In genomic region chr20:62886709-62887058, GRCh38 we compare ENCODE assay signal across 11 cellular contexts. TPM values are rescaled to one million over a fixed set of nuclear protein-coding genes. Genes with fewer than 3 reads are reported as not detected.
DNase-seq lines count a peak whose midpoint lies in the region; ATAC-seq, FAIRE-seq and TF ChIP-seq lines count a peak whose summit lies in the region.
"Had no signal": no experiment of that assay in that cellular context is flagged by ENCODE, and none has a peak within 500 bp of the region (broad histone marks: within the 10 kb centered on the region; RNA-seq: fewer than 3 reads in every experiment).

No MANE protein-coding gene starts in this region.

- CTCF ChIA-PET in RWPE1 (lab: Yijun Ruan, JAX) = interaction anchor here (0.7 to 1.8 kb wide), 4 partner anchors 11 to 79 kb away, joined by 3 to 14 read pairs (median 4); no protein-coding TSS in a partner anchor
- CTCF ChIA-PET in naive thymus-derived CD4-positive, alpha-beta T cell (lab: Charles Lee) = interaction anchor here (0.7 kb wide), 1 partner anchor 25 kb away, joined by 3 read pairs; the partner anchor contains the start of gene TCFL5

- H3K36me3 Mint-ChIP-seq in naive thymus-derived CD4-positive, alpha-beta T cell = peaks cover under 1 to 33% (median 13%) of the 10 kb centered on the region in 5 donors

- peaks cover 22 to 68% (median 24%) of the 10 kb centered on the region in 3 experiments for H3K36me3 ChIP-seq in naive thymus-derived CD4-positive, alpha-beta T cell (ENCODE audit: control insufficient read depth in 2 of 3, insufficient read depth in 3 of 3, low read length in 3 of 3)

- no peak overlapping the region for H3K4me3 ChIP-seq in HL-60 (replicated peaks; ENCODE audit: insufficient read depth, low read length)
- no peak overlapping the region for H3K4me3 ChIP-seq in naive thymus-derived CD4-positive, alpha-beta T cell (ENCODE audit: low read length)

- peaks cover 12 to 35% (median 28%) of the 10 kb centered on the region in 7 donors for H3K4me1 Mint-ChIP-seq in naive thymus-derived CD4-positive, alpha-beta T cell

- H3K27me3 ChIP-seq in HL-60 (ENCODE audit: insufficient read depth, poor library complexity, severe bottlenecking) = no peaks in the 10 kb centered on the region
- no peaks in the 10 kb centered on the region for H3K27me3 ChIP-seq in naive thymus-derived CD4-positive, alpha-beta T cell (ENCODE audit: control insufficient read depth in 2 of 2, insufficient read depth in 2 of 2, low read length in 2 of 2)

- H3K27ac Mint-ChIP-seq in naive thymus-derived CD4-positive, alpha-beta T cell = peak overlapping the region in 8 of 9 donors; percentile 20 to 90 (median 77)

- no peak for FAIRE-seq in frontal cortex (lab: Jason Lieb, UNC)
- no peak for FAIRE-seq in H54 (lab: Jason Lieb, UNC)
- FAIRE-seq: A204.1 had no signal

- POLR2A ChIA-PET in RWPE1 (lab: Yijun Ruan, JAX; ENCODE audit: low non-redundant PET) = no interaction called here
- POLR2A ChIA-PET in naive thymus-derived CD4-positive, alpha-beta T cell (lab: Charles Lee) = interaction anchor here (0.8 to 1.1 kb wide), 3 partner anchors 13 to 25 kb away, joined by 4 read pairs; partner anchors contain the start of gene TCFL5

- no peak for ATAC-seq in naive thymus-derived CD4-positive, alpha-beta T cell

- no peaks in the 10 kb centered on the region for H3K9me3 Mint-ChIP-seq in naive thymus-derived CD4-positive, alpha-beta T cell
- H3K9me3 Mint-ChIP-seq: activated naive CD8-positive, alpha-beta T cell treated with anti-CD3 and anti-CD28 coated beads for 36 hours had no signal

- H3K27ac ChIP-seq in HL-60 (replicated peaks) (peak overlapping the region; percentile 11; the same call in 1 of the 2 replicates), RWPE1 (peak overlapping the region; percentile 75)
- no peak overlapping the region for H3K27ac ChIP-seq in naive thymus-derived CD4-positive, alpha-beta T cell (ENCODE audit: low read depth, low read length)

- H3K27me3 Mint-ChIP-seq in naive thymus-derived CD4-positive, alpha-beta T cell = no peaks in the 10 kb centered on the region
- H3K27me3 Mint-ChIP-seq: activated naive CD8-positive, alpha-beta T cell treated with anti-CD3 and anti-CD28 coated beads for 36 hours had no signal

- TF ChIP-seq POLR2A in H54 (IDR thresholded peaks at IDR 0.05; ENCODE audit: low read depth, low read length) = no peak

- intact Hi-C loops in naive thymus-derived CD4-positive, alpha-beta T cell (cut with micrococcal nuclease) = no loop called here

- H3K9me3 ChIP-seq in naive thymus-derived CD4-positive, alpha-beta T cell (ENCODE audit: control insufficient read depth in 2 of 3, low read length in 3 of 3) = no peaks in the 10 kb centered on the region

- peak overlapping the region in 3 of 10 donors; percentile 4 to 38 (median 36) for H3K4me3 Mint-ChIP-seq in naive thymus-derived CD4-positive, alpha-beta T cell
- H3K4me3 Mint-ChIP-seq: activated naive CD8-positive, alpha-beta T cell treated with anti-CD3 and anti-CD28 coated beads for 36 hours had no signal

- peaks cover 0 to 16% of the 10 kb centered on the region in 2 donors for H3K4me1 ChIP-seq in naive thymus-derived CD4-positive, alpha-beta T cell (ENCODE audit: control insufficient read depth in 2 of 2, insufficient read depth in 2 of 2, low read length in 2 of 2)

- TF ChIP-seq CTCF in HL-60 (IDR thresholded peaks at IDR 0.05; ENCODE audit: insufficient read depth, low read length) (no peak), RWPE1 (conservative IDR thresholded peaks at IDR 0.05; ENCODE audit: low read depth) (no peak)

- DNase-seq in NCI-H2196 (lab: John Stamatoyannopoulos, UW; ENCODE audit: unreplicated experiment) (peak; percentile 55), NCI-H2196 treated with DMSO at 0.1 percent for 48 hours (lab: John Stamatoyannopoulos, UW; ENCODE audit: unreplicated experiment) (no peak), HL-60 (ENCODE audit: low read depth in 1 of 2, low spot score in 1 of 2) (no peak), RWPE1 (ENCODE audit: low spot score) (no peak), frontal cortex (ENCODE audit: low spot score in 2 of 2) (no peak), foreskin melanocyte (no peak), H54 (ENCODE audit: insufficient read length, low spot score) (no peak)
- DNase-seq in naive thymus-derived CD4-positive, alpha-beta T cell = no peak
- DNase-seq: activated naive CD8-positive, alpha-beta T cell treated with anti-CD3 and anti-CD28 coated beads for 36 hours; NCI-H526 had no signal

RNA-seq across cellular contexts. Expression of gene TCFL5, which starts 25.1 kb away (rescaled TPM):
- 10 to 100 TPM in 2 of 5 experiments, 1 to 10 TPM in 3; 3.7 to 10.8 (median 7.5) TPM for total RNA-seq in naive thymus-derived CD4-positive, alpha-beta T cell
- 1 to 10 TPM in 1 of 2 donors, under 1 TPM in 1; 0.91 to 1.9 TPM for polyA plus RNA-seq in naive thymus-derived CD4-positive, alpha-beta T cell
- total RNA-seq in frontal cortex = 6.1 TPM

RNA-seq across cellular contexts. Expression of gene DIDO1, which starts 39.6 kb away (rescaled TPM):
- total RNA-seq in naive thymus-derived CD4-positive, alpha-beta T cell = 100 to 1,000 TPM in 2 of 5 experiments, 10 to 100 TPM in 3; 66.1 to 139 (median 77.4) TPM
- polyA plus RNA-seq in naive thymus-derived CD4-positive, alpha-beta T cell = 10 to 100 TPM; 36.6 to 58.4 TPM
- 37.5 TPM for total RNA-seq in frontal cortex

RNA-seq across cellular contexts. Expression of gene GID8, which starts 51.3 kb away (rescaled TPM):
- 10 to 100 TPM; 32.1 to 48.0 (median 40.7) TPM for total RNA-seq in naive thymus-derived CD4-positive, alpha-beta T cell
- polyA plus RNA-seq in naive thymus-derived CD4-positive, alpha-beta T cell = 10 to 100 TPM; 19.6 to 22.9 TPM
- total RNA-seq in frontal cortex = 57.1 TPM
